ENCODE assay signal across 9 cellular contexts in genomic region chr19:39497850-39498261, GRCh38. TPM values are rescaled to one million over a fixed set of nuclear protein-coding genes. Genes with fewer than 3 reads are reported as not detected.
DNase-seq lines count a peak whose midpoint lies in the region; ATAC-seq and TF ChIP-seq lines count a peak whose summit lies in the region.
"Had no signal": no experiment of that assay in that cellular context is flagged by ENCODE, and none has a peak within 500 bp of the region (broad histone marks: within the 10 kb centered on the region; RNA-seq: fewer than 3 reads in every experiment).

No MANE protein-coding gene starts in this region.

- peak; percentile 40 for TF ChIP-seq CTCF in fibroblast of the aortic adventitia (IDR thresholded peaks at IDR 0.05; ENCODE audit: insufficient read depth, low read length)

- H3K4me1 Mint-ChIP-seq in T-helper 17 cell, result peaks cover 18% of the 10 kb centered on the region

- H3K36me3 Mint-ChIP-seq in T-helper 17 cell (ENCODE audit: low read depth), result peaks cover 15% of the 10 kb centered on the region

- peak overlapping the region; percentile 31 for H3K4me3 ChIP-seq in fibroblast of the aortic adventitia (ENCODE audit: low read depth, low read length)

- H3K27ac Mint-ChIP-seq in T-helper 17 cell, result peak overlapping the region; percentile 27

- peak overlapping the region; percentile 83 for H3K4me3 Mint-ChIP-seq in T-helper 17 cell

- no peaks in the 10 kb centered on the region for H3K9me3 ChIP-seq in T-helper 17 cell (ENCODE audit: control insufficient read depth, low read length, poor library complexity, severe bottlenecking)

- DNase-seq in activated effector memory CD4-positive, alpha-beta T cell treated with anti-CD3 and anti-CD28 coated beads, Interleukin-2, amount 50 U/mL, for 16 hours, result peak; percentile 67
- no peak for DNase-seq in activated effector memory CD4-positive, alpha-beta T cell treated with Interleukin-2 at 50 U/mL for 16 hours
- DNase-seq in NCI-H146 (lab: John Stamatoyannopoulos, UW) (peak; percentile 95), T-helper 17 cell (no peak), fibroblast of the aortic adventitia (ENCODE audit: low read depth) (peak; percentile 20), pons (ENCODE audit: low spot score) (peak; percentile 14), SKM-1 treated with dmso at 0.1 percent for 144 hours (lab: John Stamatoyannopoulos, UW; ENCODE audit: unreplicated experiment) (no peak)

- ATAC-seq in T-helper 17 cell (no peak), HG02840 (IDR thresholded peaks at IDR 0.05; ENCODE audit: low FRiP score, unreplicated experiment) (no peak)

- H3K27me3 Mint-ChIP-seq in T-helper 17 cell, result peaks cover 52% of the 10 kb centered on the region

RNA-seq across cellular contexts. Expression of gene DLL3, which starts 0.9 kb away (rescaled TPM):
- total RNA-seq in T-helper 17 cell (not detected), fibroblast of the aortic adventitia (ENCODE audit: low replicate concordance) (0.09 TPM in 1 of 2 replicates, not detected in the other)
- total RNA-seq: subcutaneous adipose tissue had no signal

RNA-seq across cellular contexts. Expression of gene SELENOV, which starts 17.1 kb away (rescaled TPM):
- not detected for total RNA-seq in T-helper 17 cell
- total RNA-seq in fibroblast of the aortic adventitia (ENCODE audit: low replicate concordance), result not detected in 2 replicates
- total RNA-seq: subcutaneous adipose tissue had no signal

RNA-seq across cellular contexts. Expression of gene TIMM50, which starts 17.2 kb away (rescaled TPM):
- total RNA-seq in T-helper 17 cell (10 to 100 TPM; 44.9 to 53.0 TPM), fibroblast of the aortic adventitia (ENCODE audit: low replicate concordance) (46.1 and 49.5 TPM in 2 replicates)

RNA-seq across cellular contexts. Expression of gene EID2B, which starts 34.8 kb away (rescaled TPM):
- 1 to 10 TPM; 3.9 to 4.9 TPM for total RNA-seq in T-helper 17 cell
- 1.5 and 3.3 TPM in 2 replicates for total RNA-seq in fibroblast of the aortic adventitia (ENCODE audit: low replicate concordance)

RNA-seq across cellular contexts. Expression of gene EID2, which starts 42.1 kb away (rescaled TPM):
- total RNA-seq in T-helper 17 cell (10 to 100 TPM; 14.4 to 15.1 TPM), fibroblast of the aortic adventitia (ENCODE audit: low replicate concordance) (3.9 and 5.7 TPM in 2 replicates)

Comparison
In these comparisons a context has a peak if more than half of its experiments do, and no peak if none do; other contexts are left out.
1. DNase-seq: peak in activated effector memory CD4-positive, alpha-beta T cell treated with anti-CD3 and anti-CD28 coated beads, Interleukin-2, amount 50 U/mL, for 16 hours (single experiment), NCI-H146 (single experiment), fibroblast of the aortic adventitia (single experiment) and pons (single experiment); none in activated effector memory CD4-positive, alpha-beta T cell treated with Interleukin-2 at 50 U/mL for 16 hours (single experiment), T-helper 17 cell (0 of 3) and SKM-1 treated with dmso at 0.1 percent for 144 hours (single experiment).